Comparison of ENCODE assay signal across 8 cellular contexts in genomic region chr15:74906450-74907276, GRCh38. TPM values are rescaled to one million over a fixed set of nuclear protein-coding genes. Genes with fewer than 3 reads are reported as not detected.
A peak's percentile ranks its signal among the peaks of the same experiment; 100 is the strongest.
DNase-seq lines count a peak whose midpoint lies in the region; ATAC-seq and TF ChIP-seq lines count a peak whose summit lies in the region.

TSS of gene FAM219B (minus strand) at chr15:74906851. CDS start at chr15:74906800, 51 bp downstream.

- no peaks in the 10 kb centered on the region for H3K9me3 ChIP-seq in liver (ENCODE audit: control insufficient read depth in 4 of 4, low read length in 3 of 4)

- H3K36me3 ChIP-seq in liver (ENCODE audit: control insufficient read depth in 4 of 4, insufficient read depth in 3 of 4, low read depth in 1 of 4, low read length in 3 of 4) = peaks cover 0 to 16% (median 7%) of the 10 kb centered on the region in 4 donors

- peak; percentile 92 for DNase-seq in Ammon's horn (ENCODE audit: low spot score)
- peak; percentile 89 for DNase-seq in NCI-H69 (lab: John Stamatoyannopoulos, UW)
- DNase-seq in activated CD4-positive, alpha-beta T cell treated with anti-CD3 and anti-CD28 coated beads, Interleukin-2, amount 50 U/mL, for 48 hours = peak; percentile 86 to 88
- DNase-seq in dermis microvascular lymphatic vessel endothelial cell (ENCODE audit: low read depth in 2 of 2) = peak; percentile 67 to 89
- peak; percentile 81 for DNase-seq in stimulated activated CD4-positive, alpha-beta T cell treated with anti-CD3 and anti-CD28 coated beads, Interleukin-4, amount 100 ng/mL, for 24 hours

- H3K27me3 ChIP-seq in liver (ENCODE audit: control insufficient read depth in 4 of 4, insufficient read depth in 4 of 4, low read length in 3 of 4) = no peaks in the 10 kb centered on the region

- peak; percentile 84 for TF ChIP-seq POLR2A in GM19193 (IDR thresholded peaks at IDR 0.05; ENCODE audit: extremely low read depth, insufficient read depth, insufficient read length)

- H3K27ac ChIP-seq in liver (ENCODE audit: low read depth in 1 of 2, low read length in 2 of 2) = peak within 1 kb of the TSS; percentile 83 to 90

- H3K9ac ChIP-seq in liver (ENCODE audit: low read depth in 1 of 2, low read length in 2 of 2) = peak within 1 kb of the TSS; percentile 54 to 79

- no peak for TF ChIP-seq CTCF in liver (IDR thresholded peaks at IDR 0.05; ENCODE audit: low read depth, low read length, missing input control)

- WGBS in liver = under 1% methylated on average over 76 of the region's 76 CpGs

- peak; percentile 83 for ATAC-seq in HG03442 (IDR thresholded peaks at IDR 0.05; ENCODE audit: unreplicated experiment)

- no peak for TF ChIP-seq RAD21 in liver (IDR thresholded peaks at IDR 0.05)

- H3K4me1 ChIP-seq in liver (ENCODE audit: control insufficient read depth in 4 of 4, insufficient read depth in 4 of 4, low read length in 3 of 4) = peaks cover 3 to 19% (median 17%) of the 10 kb centered on the region in 4 donors

- peak within 1 kb of the TSS; percentile 67 to 94 (median 80) for H3K4me3 ChIP-seq in liver (ENCODE audit: low read depth in 1 of 3, low read length in 3 of 3)

TF ChIP-seq in liver, 16 proteins besides CTCF, POLR2A, EP300 and RAD21:
- TF ChIP-seq FOXA1 (IDR thresholded peaks at IDR 0.05) (no peak), MAX (IDR thresholded peaks at IDR 0.05) (no peak), YY1 (IDR thresholded peaks at IDR 0.05) (peak; percentile 98), NR2F2 (IDR thresholded peaks at IDR 0.05) (no peak), FOXA2 (IDR thresholded peaks at IDR 0.05) (no peak), GABPA (IDR thresholded peaks at IDR 0.05 in 1 of 2, conservative IDR thresholded peaks at IDR 0.05 in 1 of 2) (no peak), RXRA (IDR thresholded peaks at IDR 0.05) (peak in 1 of 2 donors; percentile 7)

RNA-seq across cellular contexts. Expression of gene FAM219B, which starts in this region (rescaled TPM):
- total RNA-seq in dermis microvascular lymphatic vessel endothelial cell (29.8 and 48.0 TPM in 2 replicates), liver (10 to 100 TPM; 15.3 to 15.6 TPM)
- 1 to 10 TPM; 7.5 to 9.0 TPM for polyA plus RNA-seq in liver

Comparison
In these comparisons a context has a peak if more than half of its experiments do, and no peak if none do; other contexts are left out.
1. Peak in every context shown above with its lines: DNase-seq, ATAC-seq, H3K4me3 ChIP-seq and H3K27ac ChIP-seq.